ENCODE assay signal across 22 cellular contexts in the genomic region with DNA sequence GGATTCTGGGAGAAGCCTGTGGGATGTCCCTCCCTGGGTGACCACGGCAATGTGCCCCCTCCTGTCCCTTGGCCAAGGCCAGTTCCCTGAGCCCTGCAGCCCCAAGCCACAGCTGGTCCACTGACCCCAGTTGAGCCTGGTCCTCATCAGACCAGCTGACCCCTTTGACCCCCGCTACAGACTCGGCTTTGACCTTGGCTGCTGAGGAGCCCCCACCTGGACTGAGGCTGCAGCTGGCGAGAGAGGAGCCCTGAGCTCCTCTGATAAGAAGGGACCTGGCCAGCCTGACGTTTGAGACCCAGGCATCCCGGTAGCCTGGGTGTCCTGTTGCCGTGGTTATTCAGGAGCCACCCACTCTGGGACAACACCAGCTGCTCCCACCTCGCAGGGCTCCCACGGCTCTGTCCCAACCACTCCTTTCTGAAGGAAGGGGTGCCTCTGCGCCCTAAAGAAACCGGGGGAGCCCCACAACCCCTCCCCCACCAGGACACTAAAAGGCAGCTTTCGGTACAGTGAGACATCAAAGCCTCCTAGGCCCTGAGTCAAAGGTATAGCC. TPM values are rescaled to one million over a fixed set of nuclear protein-coding genes. Genes with fewer than 3 reads are reported as not detected.
A peak's percentile ranks its signal among the peaks of the same experiment; 100 is the strongest.
DNase-seq lines count a peak whose midpoint lies in the region; TF ChIP-seq lines count a peak whose summit lies in the region.
"Had no signal": no experiment of that assay in that cellular context is flagged by ENCODE, and none has a peak within 500 bp of the region (broad histone marks: within the 10 kb centered on the region; RNA-seq: fewer than 3 reads in every experiment).

No MANE protein-coding gene starts in this region.

- H3K4me1 Mint-ChIP-seq in activated CD4-positive, alpha-beta T cell treated with anti-CD3 and anti-CD28 coated beads, Interleukin-2, amount 10 ng/mL, durations not matched to agents 24 days and 14 days = peaks cover 19% of the 10 kb centered on the region

- in situ Hi-C loops in GM13976 (cut with MboI; ENCODE audit: low sequenced_read_pairs, unreplicated experiment) = no loop called here

- peak overlapping the region in 1 of 4 donors; percentile 86 for H3K27ac ChIP-seq in Peyer's patch
- H3K27ac ChIP-seq in testis = no peak overlapping the region
- H3K27ac ChIP-seq: foreskin keratinocyte, SK-N-MC, thoracic aorta had no signal

- no peak overlapping the region for H3K4me3 ChIP-seq in Peyer's patch
- no peak overlapping the region for H3K4me3 ChIP-seq in testis
- H3K4me3 ChIP-seq: SK-N-MC, thoracic aorta had no signal

- no peak overlapping the region for H3K4me3 Mint-ChIP-seq in activated CD4-positive, alpha-beta T cell treated with anti-CD3 and anti-CD28 coated beads, Interleukin-2, amount 10 ng/mL, durations not matched to agents 24 days and 14 days

- peaks cover 18% of the 10 kb centered on the region for H3K27me3 Mint-ChIP-seq in activated CD4-positive, alpha-beta T cell treated with anti-CD3 and anti-CD28 coated beads, Interleukin-2, amount 10 ng/mL, durations not matched to agents 24 days and 14 days

- TF ChIP-seq POLR2A in Peyer's patch (IDR thresholded peaks at IDR 0.05) (no peak), testis (IDR thresholded peaks at IDR 0.05) (no peak)

- H3K4me1 ChIP-seq in Peyer's patch (peaks cover 0 to 36% (median 23%) of the 10 kb centered on the region in 4 donors), testis (peaks cover 9% of the 10 kb centered on the region)
- H3K4me1 ChIP-seq: foreskin keratinocyte had no signal

- H3K36me3 Mint-ChIP-seq in activated CD4-positive, alpha-beta T cell treated with anti-CD3 and anti-CD28 coated beads, Interleukin-2, amount 10 ng/mL, durations not matched to agents 24 days and 14 days (ENCODE audit: low read depth) = no peaks in the 10 kb centered on the region

- intact Hi-C loops in activated CD4-positive, alpha-beta T cell treated with anti-CD3 and anti-CD28 coated beads, Interleukin-2, amount 10 ng/mL, durations not matched to agents 24 days and 14 days (cut with micrococcal nuclease) = loop anchor here (5.0 to 10.0 kb wide), 2 partner anchors 410 to 617 kb away; a partner anchor contains a TSS
- intact Hi-C loops in testis (cut with DNase I; ENCODE audit: low total_unique reads) = no loop called here

- peak; percentile 55 for DNase-seq in activated CD4-positive, alpha-beta T cell treated with anti-CD3 and anti-CD28 coated beads, Interleukin-2, amount 10 ng/mL, durations not matched to agents 24 days and 14 days
- no peak for DNase-seq in activated CD4-positive, alpha-beta T cell treated with anti-CD3 and anti-CD28 coated beads for 48 hours
- peak; percentile 8 to 48 (median 41) for DNase-seq in Peyer's patch
- DNase-seq in islet precursor cell = peak; percentile 42
- DNase-seq in testis = peak; percentile 4
- no peak for DNase-seq in DMS153 (lab: John Stamatoyannopoulos, UW)
- no peak for DNase-seq in Kasumi-1 (lab: John Stamatoyannopoulos, UW)
- DNase-seq in GM13976 (ENCODE audit: low spot score) = no peak
- DNase-seq: activated CD4-positive, alpha-beta T cell treated with anti-CD3 and anti-CD28 coated beads, Interleukin-2, amount 50 U/mL, for 4 hours; activated T-cell treated with anti-CD3 and anti-CD28 coated beads, Interleukin-2, amount 50 U/mL, for 1 hour; Calu3; caudate nucleus; effector CD4-positive, alpha-beta T cell; foreskin keratinocyte; left ventricle myocardium superior; NCI-H2171 treated with DMSO at 0.1 percent for 48 hours; stimulated activated CD4-positive, alpha-beta T cell treated with anti-CD3 and anti-CD28 coated beads, Interleukin-2, amount 100 ng/mL, for 48 hours; stimulated activated naive CD4-positive, alpha-beta T cell had no signal

- H3K27me3 ChIP-seq in Peyer's patch (peaks cover 0 to 16% of the 10 kb centered on the region in 2 donors), testis (peaks cover 3% of the 10 kb centered on the region)

- H3K27ac Mint-ChIP-seq in activated CD4-positive, alpha-beta T cell treated with anti-CD3 and anti-CD28 coated beads, Interleukin-2, amount 10 ng/mL, durations not matched to agents 24 days and 14 days = no peak overlapping the region

- WGBS in testis, 2 donors = 82 to 83% methylated on average over 4 to 12 of the region's 12 CpGs

- H3K9me3 ChIP-seq in Peyer's patch (no peaks in the 10 kb centered on the region), testis (no peaks in the 10 kb centered on the region)
- H3K9me3 ChIP-seq: thoracic aorta had no signal

- no peaks in the 10 kb centered on the region for H3K9me3 Mint-ChIP-seq in activated CD4-positive, alpha-beta T cell treated with anti-CD3 and anti-CD28 coated beads, Interleukin-2, amount 10 ng/mL, durations not matched to agents 24 days and 14 days

- no peaks in the 10 kb centered on the region for H3K36me3 ChIP-seq in Peyer's patch
- H3K36me3 ChIP-seq in testis (ENCODE audit: low read depth, missing control alignments) = no peaks in the 10 kb centered on the region
- H3K36me3 ChIP-seq: thoracic aorta had no signal

- TF ChIP-seq CTCF in Peyer's patch (IDR thresholded peaks at IDR 0.05) = no peak
- TF ChIP-seq CTCF in testis (IDR thresholded peaks at IDR 0.05) = no peak
- TF ChIP-seq CTCF in GM13976 (IDR thresholded peaks at IDR 0.05; ENCODE audit: borderline replicate concordance, control extremely low read depth, extremely low read depth, insufficient read depth, missing control alignments) = no peak

RNA-seq across cellular contexts. Expression of a gene that starts 3.0 kb away (rescaled TPM):
- total RNA-seq in activated CD4-positive, alpha-beta T cell treated with anti-CD3 and anti-CD28 coated beads, Interleukin-2, amount 10 ng/mL, durations not matched to agents 24 days and 14 days = 0.62 and 0.96 TPM in 2 replicates
- total RNA-seq in Peyer's patch (10 to 100 TPM in 1 of 4 donors, 1 to 10 TPM in 3; 7.5 to 11.9 (median 8.4) TPM), testis (1 to 10 TPM; 4.8 to 5.8 TPM)
- polyA plus RNA-seq in testis (ENCODE audit: insufficient read depth, low read depth, low replicate concordance) = 1.3 TPM
- total RNA-seq: Calu3, renal cortical epithelial cell had no signal
- polyA plus RNA-seq: BJ had no signal

RNA-seq across cellular contexts. Expression of a gene that starts 34.3 kb away (rescaled TPM):
- 2.4 and 2.6 TPM in 2 replicates for total RNA-seq in activated CD4-positive, alpha-beta T cell treated with anti-CD3 and anti-CD28 coated beads, Interleukin-2, amount 10 ng/mL, durations not matched to agents 24 days and 14 days
- total RNA-seq in Peyer's patch (1 to 10 TPM in 3 of 4 donors, not detected in 1; 1.1 to 9.9 (median 1.3) TPM), testis (under 1 TPM; 0.12 to 0.47 TPM)
- 0.88 TPM for polyA plus RNA-seq in testis (ENCODE audit: insufficient read depth, low read depth, low replicate concordance)
- total RNA-seq: Calu3, foreskin keratinocyte had no signal
- polyA plus RNA-seq: BJ, foreskin keratinocyte had no signal

RNA-seq across cellular contexts. Expression of a gene that starts 34.4 kb away (rescaled TPM):
- 2.4 and 2.6 TPM in 2 replicates for total RNA-seq in activated CD4-positive, alpha-beta T cell treated with anti-CD3 and anti-CD28 coated beads, Interleukin-2, amount 10 ng/mL, durations not matched to agents 24 days and 14 days
- 1 to 10 TPM in 2 of 4 donors, not detected in 2; 1.6 to 1.7 TPM for total RNA-seq in Peyer's patch
- total RNA-seq in testis = 1 to 10 TPM; 1.0 to 1.1 TPM
- 1.5 TPM for polyA plus RNA-seq in testis (ENCODE audit: insufficient read depth, low read depth, low replicate concordance)
- total RNA-seq: Calu3, foreskin keratinocyte, renal cortical epithelial cell had no signal
- polyA plus RNA-seq: foreskin keratinocyte had no signal

Comparison
In these comparisons a context has a peak if more than half of its experiments do, and no peak if none do; other contexts are left out.
1. DNase-seq: peak in activated CD4-positive, alpha-beta T cell treated with anti-CD3 and anti-CD28 coated beads, Interleukin-2, amount 10 ng/mL, durations not matched to agents 24 days and 14 days (single experiment), Peyer's patch (3 of 3), islet precursor cell (single experiment) and testis (single experiment); none in activated CD4-positive, alpha-beta T cell treated with anti-CD3 and anti-CD28 coated beads for 48 hours (single experiment), DMS153 (single experiment), Kasumi-1 (0 of 2) and GM13976 (single experiment).